Comparison of ENCODE assay signal across 11 cellular contexts in the genomic region with DNA sequence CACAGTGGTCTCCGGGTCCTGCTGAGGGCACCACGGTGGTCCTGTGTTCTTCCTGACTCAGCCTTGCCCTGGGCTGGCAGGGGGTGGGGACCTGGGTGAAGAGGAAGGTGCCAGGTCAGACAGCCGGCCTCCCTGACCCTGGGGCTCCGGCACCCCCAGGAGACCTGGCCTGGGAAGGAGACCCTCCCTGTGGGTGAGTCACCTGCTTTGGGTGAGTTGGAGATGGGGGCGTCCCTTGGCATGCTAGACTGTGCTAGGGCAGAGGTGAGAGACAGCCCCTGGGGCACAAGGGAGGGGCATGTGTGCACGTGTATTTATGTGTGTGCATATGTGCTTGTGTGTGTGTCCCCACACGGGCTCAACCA. TPM values are rescaled to one million over a fixed set of nuclear protein-coding genes. Genes with fewer than 3 reads are reported as not detected.
A peak's percentile ranks its signal among the peaks of the same experiment; 100 is the strongest.
DNase-seq lines count a peak whose midpoint lies in the region; ATAC-seq, FAIRE-seq and TF ChIP-seq lines count a peak whose summit lies in the region.
"Had no signal": no experiment of that assay in that cellular context is flagged by ENCODE, and none has a peak within 500 bp of the region (broad histone marks: within the 10 kb centered on the region; RNA-seq: fewer than 3 reads in every experiment).

No MANE protein-coding gene starts in this region.

- H2BK15ac ChIP-seq in H9 (ENCODE audit: low read depth, low read length), result no peak overlapping the region

- no peak overlapping the region for H3K23ac ChIP-seq in H9 (ENCODE audit: insufficient read length, low read depth, low read length)

- no TSS peak for BruUV-seq in endothelial cell of umbilical vein (replicated peaks; lab: Mats Ljungman, UMichigan)

- H3K27ac ChIP-seq in H9 (ENCODE audit: insufficient read length, low read depth, low read length) (no peak overlapping the region), endothelial cell of umbilical vein (ENCODE audit: insufficient read depth, low read depth, low read length) (peak overlapping the region; percentile 18)

- TF ChIP-seq POLR2A in endothelial cell of umbilical vein (IDR thresholded peaks at IDR 0.05; ENCODE audit: low read depth, low read length), result no peak

- H3K4me2 ChIP-seq in H9 (ENCODE audit: insufficient read depth, insufficient read length, low read length) (no peak overlapping the region), endothelial cell of umbilical vein (ENCODE audit: insufficient read depth, low read length) (no peak overlapping the region)

- H3K4me1 ChIP-seq in H9 (ENCODE audit: insufficient read depth, low read length), result peaks cover 10% of the 10 kb centered on the region; the same call in 1 of the 2 replicates
- peaks cover 18% of the 10 kb centered on the region for H3K4me1 ChIP-seq in endothelial cell of umbilical vein (ENCODE audit: control insufficient read depth, extremely low read depth, insufficient read depth, low read length)

- H3K9ac ChIP-seq in H9 (ENCODE audit: extremely low read depth, insufficient read length, low read length), result no peak overlapping the region
- no peak overlapping the region for H3K9ac ChIP-seq in endothelial cell of umbilical vein (replicated peaks; ENCODE audit: extremely low read depth, insufficient read depth, low read length)

- no peak overlapping the region for H4K8ac ChIP-seq in H9 (replicated peaks; ENCODE audit: insufficient read length, low read depth, low read length)

- no peak overlapping the region for H2AK5ac ChIP-seq in H9 (ENCODE audit: insufficient read length, low read length)

- CTCF ChIA-PET in endothelial cell of umbilical vein (lab: Charles Lee), result interaction anchor here (1.9 kb wide), 1 partner anchor 12 kb away, joined by 4 read pairs; no protein-coding TSS in a partner anchor

- H3K36me3 Mint-ChIP-seq in H9 (ENCODE audit: insufficient read depth in 1 of 3, low read depth in 3 of 3), result peaks cover 0 to 1% (median 0%) of the 10 kb centered on the region in 3 experiments; a peak in 1 of 7 replicates
- H3K36me3 Mint-ChIP-seq: memory B cell had no signal

- peak overlapping the region in 1 of 3 experiments; percentile 18; a peak in 1 of 7 replicates for H3K27ac Mint-ChIP-seq in H9
- H3K27ac Mint-ChIP-seq: memory B cell had no signal

- H2BK12ac ChIP-seq in H9 (ENCODE audit: insufficient read length, low read depth, low read length), result no peak overlapping the region

- H3T11ph ChIP-seq in H9 (ENCODE audit: low read length), result no peak overlapping the region

- H4K91ac ChIP-seq in H9 (ENCODE audit: insufficient read length, low read depth, low read length), result no peak overlapping the region

- no CpG with 5 or more reads among the region's 7 CpGs for WGBS in H9 (ENCODE audit: extremely low coverage, insufficient read length, low lambda C conversion rate)

- H3K4me3 Mint-ChIP-seq in H9, result no peak overlapping the region
- H3K4me3 Mint-ChIP-seq: memory B cell had no signal

- H3K9me3 ChIP-seq in H9 (ENCODE audit: control insufficient read depth, low read depth, low read length) (no peaks in the 10 kb centered on the region), endothelial cell of umbilical vein (replicated peaks; ENCODE audit: control insufficient read depth, insufficient read depth, low read length) (no peaks in the 10 kb centered on the region)

- H3K36me3 ChIP-seq in endothelial cell of umbilical vein (ENCODE audit: control insufficient read depth in 2 of 2, extremely low read depth in 1 of 2, insufficient read depth in 2 of 2, low read length in 2 of 2), result peaks cover 2 to 10% of the 10 kb centered on the region in 2 experiments

- H2BK20ac ChIP-seq in H9 (ENCODE audit: low read depth, low read length, poor library complexity, severe bottlenecking), result no peak overlapping the region

- no peak overlapping the region for H3K4me3 ChIP-seq in endothelial cell of umbilical vein (replicated peaks in 1 of 3; ENCODE audit: insufficient read depth in 1 of 3, low read depth in 1 of 3, low read length in 3 of 3)

- POLR2A ChIA-PET in endothelial cell of umbilical vein (lab: Charles Lee), result no interaction called here

- H3K56ac ChIP-seq in H9 (ENCODE audit: insufficient read length, low read depth, low read length), result no peak overlapping the region

- H3K79me2 ChIP-seq in H9 (ENCODE audit: insufficient read depth, low read length) (no peaks in the 10 kb centered on the region), endothelial cell of umbilical vein (ENCODE audit: control insufficient read depth, insufficient read depth, low read length) (peaks cover 93% of the 10 kb centered on the region)

- H2AFZ ChIP-seq in H9 (ENCODE audit: low read length) (no peak overlapping the region), endothelial cell of umbilical vein (ENCODE audit: low read depth, low read length) (no peak overlapping the region)

- DNase-seq in H9 (no peak), T1000 (lab: John Stamatoyannopoulos, UW) (peak; percentile 47), endothelial cell of umbilical vein (ENCODE audit: low read depth, low spot score) (no peak), islet precursor cell (no peak), 8988T (no peak), A172 (ENCODE audit: low spot score) (no peak)
- peak; percentile 15 for DNase-seq in stimulated activated CD8-positive, alpha-beta memory T cell treated with anti-CD3 and anti-CD28 coated beads, Interleukin-4, amount 100 ng/mL, for 24 hours (ENCODE audit: low read depth)
- DNase-seq: KBM-7, posterior cingulate gyrus had no signal

- H4K5ac ChIP-seq in H9 (ENCODE audit: insufficient read length, low read depth, low read length), result no peak overlapping the region

- H3K27me3 ChIP-seq in H9 (ENCODE audit: insufficient read depth, low read length) (no peaks in the 10 kb centered on the region), endothelial cell of umbilical vein (ENCODE audit: control insufficient read depth in 2 of 2, insufficient read depth in 2 of 2, low read length in 2 of 2) (no peaks in the 10 kb centered on the region)

- no peaks in the 10 kb centered on the region for H3K9me3 Mint-ChIP-seq in H9
- H3K9me3 Mint-ChIP-seq: memory B cell had no signal

- H2BK120ac ChIP-seq in H9 (ENCODE audit: low read depth, low read length, poor library complexity, severe bottlenecking), result no peak overlapping the region

- peak overlapping the region; percentile 4; the same call in 1 of the 2 replicates for H3K14ac ChIP-seq in H9 (ENCODE audit: insufficient read depth, low read length)

- dilution Hi-C loops in endothelial cell of umbilical vein (cut with MboI; ENCODE audit: extremely low pct_ligation_motif_present, low sequenced_read_pairs), result no loop called here

- H3K27me3 Mint-ChIP-seq in H9 (ENCODE audit: low read depth), result no peaks in the 10 kb centered on the region
- H3K27me3 Mint-ChIP-seq: memory B cell had no signal

- H3K79me1 ChIP-seq in H9 (ENCODE audit: insufficient read depth, low read depth, low read length, poor library complexity, severe bottlenecking), result no peaks in the 10 kb centered on the region

- no peak for ATAC-seq in HG02852 (IDR thresholded peaks at IDR 0.05; ENCODE audit: unreplicated experiment)

- intact Hi-C loops in endothelial cell of umbilical vein (cut with micrococcal nuclease), result no loop called here

- no peaks in the 10 kb centered on the region for H3K9me1 ChIP-seq in endothelial cell of umbilical vein (replicated peaks; ENCODE audit: control insufficient read depth, extremely low read depth, insufficient read depth, low read length)

- H3K4me1 Mint-ChIP-seq in H9, result peaks cover 39 to 48% of the 10 kb centered on the region in 2 experiments

- H3K23me2 ChIP-seq in H9 (ENCODE audit: insufficient read length, low read depth, low read length, poor library complexity, severe bottlenecking), result no peaks in the 10 kb centered on the region

- no peak overlapping the region for H3K18ac ChIP-seq in H9 (ENCODE audit: insufficient read length, low read depth, low read length)

- no peak overlapping the region for H3K4ac ChIP-seq in H9 (ENCODE audit: low read depth, low read length)

- TF ChIP-seq CTCF in H9 (conservative IDR thresholded peaks at IDR 0.05) (no peak), endothelial cell of umbilical vein (IDR thresholded peaks at IDR 0.05; ENCODE audit: extremely low read depth in 1 of 2, insufficient read depth in 1 of 2, low read depth in 1 of 2, low read length in 2 of 2) (no peak)

- no peak for FAIRE-seq in endothelial cell of umbilical vein (lab: Jason Lieb, UNC)

- no peak overlapping the region for H2BK5ac ChIP-seq in H9 (ENCODE audit: insufficient read length, low read length)

- no peaks in the 10 kb centered on the region for H4K20me1 ChIP-seq in H9 (ENCODE audit: control insufficient read depth, insufficient read depth, insufficient read length)
- H4K20me1 ChIP-seq in endothelial cell of umbilical vein (replicated peaks; ENCODE audit: control insufficient read depth, extremely low read depth, insufficient read depth, low read length), result peaks cover 7% of the 10 kb centered on the region

TF ChIP-seq in endothelial cell of umbilical vein, 7 proteins besides CTCF, POLR2A, EP300 and RAD21:
- TF ChIP-seq POLR2AphosphoS5 (IDR thresholded peaks at IDR 0.05; ENCODE audit: insufficient read depth, low read depth, low read length) (no peak), GATA2 (IDR thresholded peaks at IDR 0.05; ENCODE audit: insufficient read depth, insufficient read length, low read depth, low read length) (no peak), MYC (IDR thresholded peaks at IDR 0.05; ENCODE audit: low read depth, low read length) (no peak), FOS (IDR thresholded peaks at IDR 0.05; ENCODE audit: borderline replicate concordance, insufficient read depth, low read length) (no peak), EZH2 (IDR thresholded peaks at IDR 0.05; ENCODE audit: borderline replicate concordance, low read depth, low read length, severe bottlenecking) (no peak), JUN (IDR thresholded peaks at IDR 0.05; ENCODE audit: borderline replicate concordance, insufficient read depth, insufficient read length, low read depth) (no peak)
- TF ChIP-seq, protein P1, sequence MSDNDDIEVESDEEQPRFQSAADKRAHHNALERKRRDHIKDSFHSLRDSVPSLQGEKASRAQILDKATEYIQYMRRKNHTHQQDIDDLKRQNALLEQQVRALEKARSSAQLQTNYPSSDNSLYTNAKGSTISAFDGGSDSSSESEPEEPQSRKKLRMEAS (IDR thresholded peaks at IDR 0.05; ENCODE audit: insufficient read depth, insufficient read length), result no peak
TF ChIP-seq in endothelial cell of umbilical vein: peak in this region for 0.

RNA-seq across cellular contexts. Expression of a gene that starts 23.4 kb away (rescaled TPM):
- total RNA-seq in H9 (2021) (2.7 and 2.9 TPM in 2 replicates), endothelial cell of umbilical vein (41.9 and 50.9 TPM in 2 replicates)
- polyA plus RNA-seq in endothelial cell of umbilical vein, result 61.2 and 66.7 TPM in 2 replicates
- 39.4 and 39.6 TPM in 2 replicates for polyA plus RNA-seq in endothelial cell of umbilical vein (2011; cell fraction: cytosol; rRNA removed)
- 30.4 and 32.4 TPM in 2 replicates for polyA plus RNA-seq in endothelial cell of umbilical vein (2011; cell fraction: nucleus; rRNA removed)
- 25.2 and 26.0 TPM in 2 replicates for polyA plus RNA-seq in endothelial cell of umbilical vein (2012)
- polyA minus RNA-seq in endothelial cell of umbilical vein, result 68.1 and 84.0 TPM in 2 replicates
- polyA minus RNA-seq in endothelial cell of umbilical vein (2011; cell fraction: cytosol; rRNA and poly(A)+ RNA removed), result 6.3 TPM
- 27.8 and 30.8 TPM in 2 replicates for polyA minus RNA-seq in endothelial cell of umbilical vein (2011; cell fraction: nucleus; rRNA and poly(A)+ RNA removed)
- 8.7 and 15.0 TPM in 2 replicates for total RNA-seq in A172 (2014; rRNA removed; shearing (Covaris generic))

Comparison
In these comparisons a context has a peak if more than half of its experiments do, and no peak if none do; other contexts are left out.
1. DNase-seq: peak in T1000 (single experiment) and stimulated activated CD8-positive, alpha-beta memory T cell treated with anti-CD3 and anti-CD28 coated beads, Interleukin-4, amount 100 ng/mL, for 24 hours (single experiment); none in H9 (single experiment), endothelial cell of umbilical vein (single experiment), islet precursor cell (single experiment), 8988T (single experiment) and A172 (single experiment).